In genomic region chr10:21078410-21079329, GRCh38 we compare ENCODE assay signal across 8 cellular contexts.
DNase-seq lines count a peak whose midpoint lies in the region; ATAC-seq lines count a peak whose summit lies in the region.

No MANE protein-coding gene starts in this region.

- no peaks in the 10 kb centered on the region for H3K36me3 Mint-ChIP-seq in activated naive CD8-positive, alpha-beta T cell treated with anti-CD3 and anti-CD28 coated beads for 36 hours

- intact Hi-C loops in cardiac septum (cut with DNase I), result loop anchor here (2.0 kb wide), 1 partner anchor 192 kb away; no protein-coding TSS in a partner anchor

- no peaks in the 10 kb centered on the region for H3K4me1 Mint-ChIP-seq in activated naive CD8-positive, alpha-beta T cell treated with anti-CD3 and anti-CD28 coated beads for 36 hours

- no peaks in the 10 kb centered on the region for H3K9me3 Mint-ChIP-seq in activated naive CD8-positive, alpha-beta T cell treated with anti-CD3 and anti-CD28 coated beads for 36 hours

- peak; percentile 55 for ATAC-seq in HG03045 (IDR thresholded peaks at IDR 0.05; ENCODE audit: unreplicated experiment)
- ATAC-seq in HG02840 (IDR thresholded peaks at IDR 0.05; ENCODE audit: low FRiP score, unreplicated experiment), result no peak

- no peak overlapping the region for H3K4me3 Mint-ChIP-seq in activated naive CD8-positive, alpha-beta T cell treated with anti-CD3 and anti-CD28 coated beads for 36 hours

- H3K27me3 Mint-ChIP-seq in activated naive CD8-positive, alpha-beta T cell treated with anti-CD3 and anti-CD28 coated beads for 36 hours, result no peaks in the 10 kb centered on the region

- DNase-seq in stimulated activated CD4-positive, alpha-beta T cell treated with anti-CD3 and anti-CD28 coated beads, Interleukin-12 subunit alpha, Interleukin-12 subunit beta, amount 100 ng/mL, for 48 hours (ENCODE audit: low read depth in 2 of 3, low spot score in 1 of 3), result peak; percentile 12 to 30 (median 25)
- no peak for DNase-seq in stimulated activated CD4-positive, alpha-beta T cell treated with anti-CD3 and anti-CD28 coated beads, Interleukin-4, amount 100 ng/mL, for 4 hours
- DNase-seq in NCI-H2227 (lab: John Stamatoyannopoulos, UW; ENCODE audit: unreplicated experiment), result peak; percentile 79
- peak; percentile 17 for DNase-seq in activated naive CD8-positive, alpha-beta T cell treated with anti-CD3 and anti-CD28 coated beads for 36 hours
- peak; percentile 76 for DNase-seq in cardiac septum (ENCODE audit: low spot score)
- DNase-seq in retina, result peak; percentile 67

- H3K27ac Mint-ChIP-seq in activated naive CD8-positive, alpha-beta T cell treated with anti-CD3 and anti-CD28 coated beads for 36 hours, result no peak overlapping the region

Comparison
In these comparisons a context has a peak if more than half of its experiments do, and no peak if none do; other contexts are left out.
1. DNase-seq: peak in stimulated activated CD4-positive, alpha-beta T cell treated with anti-CD3 and anti-CD28 coated beads, Interleukin-12 subunit alpha, Interleukin-12 subunit beta, amount 100 ng/mL, for 48 hours (3 of 3), NCI-H2227 (single experiment), activated naive CD8-positive, alpha-beta T cell treated with anti-CD3 and anti-CD28 coated beads for 36 hours (single experiment), cardiac septum (single experiment) and retina (single experiment); none in stimulated activated CD4-positive, alpha-beta T cell treated with anti-CD3 and anti-CD28 coated beads, Interleukin-4, amount 100 ng/mL, for 4 hours (0 of 2).